In genomic region chr4:153233761-153234371, GRCh38 we compare ENCODE assay signal across 8 cellular contexts. TPM values are rescaled to one million over a fixed set of nuclear protein-coding genes. Genes with fewer than 3 reads are reported as not detected.
A peak's percentile ranks its signal among the peaks of the same experiment; 100 is the strongest.
DNase-seq lines count a peak whose midpoint lies in the region; ATAC-seq and TF ChIP-seq lines count a peak whose summit lies in the region.
"Had no signal": no experiment of that assay in that cellular context is flagged by ENCODE, and none has a peak within 500 bp of the region (broad histone marks: within the 10 kb centered on the region; RNA-seq: fewer than 3 reads in every experiment).

No MANE protein-coding gene starts in this region.

- H3K4me1 ChIP-seq in GM23248 (ENCODE audit: insufficient read depth): peaks cover 36% of the 10 kb centered on the region

- H3K4me3 ChIP-seq in GM23248 (peak overlapping the region; percentile 17; the same call in 1 of the 2 replicates), fibroblast of pulmonary artery (replicated peaks; ENCODE audit: low read depth, low read length) (no peak overlapping the region), skeletal muscle cell (ENCODE audit: low read depth, low read length) (no peak overlapping the region)

- H3K9me3 ChIP-seq in GM23248 (ENCODE audit: low read depth): no peaks in the 10 kb centered on the region

- H3K79me2 ChIP-seq in GM23248 (ENCODE audit: insufficient read depth): peaks cover 28% of the 10 kb centered on the region

- no peaks in the 10 kb centered on the region for H3K36me3 ChIP-seq in GM23248 (ENCODE audit: low read depth)

- 1% methylated on average over 5 of the region's 5 CpGs for WGBS in GM23248 (ENCODE audit: low coverage in 1 of 2, low lambda C conversion rate in 2 of 2, missing lambda C conversion rate in 2 of 2), 2 experiments

- TF ChIP-seq CTCF in fibroblast of pulmonary artery (IDR thresholded peaks at IDR 0.05; ENCODE audit: low read length, missing control alignments): no peak

- peaks cover 43% of the 10 kb centered on the region for H3F3A ChIP-seq in GM23248 (ENCODE audit: insufficient read depth)

- H3K9me2 ChIP-seq in GM23248 (ENCODE audit: insufficient read depth): no peaks in the 10 kb centered on the region

- no peak overlapping the region for H3K9ac ChIP-seq in GM23248

- in situ Hi-C loops in GM23248 (cut with MboI): no loop called here

- no peaks in the 10 kb centered on the region for H3K27me3 ChIP-seq in GM23248 (replicated peaks; ENCODE audit: insufficient read depth)

- H4K20me1 ChIP-seq in GM23248 (ENCODE audit: insufficient read depth): no peaks in the 10 kb centered on the region

- peak overlapping the region; percentile 67 for H3K27ac ChIP-seq in GM23248

- peak overlapping the region; percentile 46 for H3K4me2 ChIP-seq in GM23248 (ENCODE audit: unreplicated experiment)

- DNase-seq in GM23248 (peak; percentile 95), RPMI7951 (ENCODE audit: low read depth) (peak; percentile 97), fibroblast of pulmonary artery (ENCODE audit: low read depth) (peak; percentile 88), skeletal muscle cell (ENCODE audit: low read depth) (peak; percentile 94)
- DNase-seq in activated CD4-positive, alpha-beta T cell treated with anti-CD3 and anti-CD28 coated beads, Interleukin-2, amount 50 U/mL, for 48 hours: no peak
- DNase-seq: immature natural killer cell had no signal

- no peak overlapping the region for H2AFZ ChIP-seq in GM23248

- ATAC-seq in GM21529 (IDR thresholded peaks at IDR 0.05; ENCODE audit: unreplicated experiment) (no peak), GM19395 (IDR thresholded peaks at IDR 0.05; ENCODE audit: unreplicated experiment) (no peak)

RNA-seq across cellular contexts. Expression of gene TRIM2, which starts 29.6 kb away (rescaled TPM):
- total RNA-seq in GM23248 (2014; rRNA removed; shearing (Covaris generic)): 26.4 and 32.4 TPM in 2 replicates
- polyA plus RNA-seq in GM23248 (2016; fragmentation: Nextera tagmentation; extraction: Ambion mirVana): 10.7 and 12.3 TPM in 2 replicates
- total RNA-seq in RPMI7951 (2014; rRNA removed; shearing (Covaris generic)): 30.6 and 34.7 TPM in 2 replicates

Comparison
In these comparisons a context has a peak if more than half of its experiments do, and no peak if none do; other contexts are left out.
1. DNase-seq: peak in GM23248 (single experiment), RPMI7951 (single experiment), fibroblast of pulmonary artery (single experiment) and skeletal muscle cell (single experiment); none in activated CD4-positive, alpha-beta T cell treated with anti-CD3 and anti-CD28 coated beads, Interleukin-2, amount 50 U/mL, for 48 hours (0 of 2).